20 cellular contexts compared by ENCODE assay signal in the genomic region with DNA sequence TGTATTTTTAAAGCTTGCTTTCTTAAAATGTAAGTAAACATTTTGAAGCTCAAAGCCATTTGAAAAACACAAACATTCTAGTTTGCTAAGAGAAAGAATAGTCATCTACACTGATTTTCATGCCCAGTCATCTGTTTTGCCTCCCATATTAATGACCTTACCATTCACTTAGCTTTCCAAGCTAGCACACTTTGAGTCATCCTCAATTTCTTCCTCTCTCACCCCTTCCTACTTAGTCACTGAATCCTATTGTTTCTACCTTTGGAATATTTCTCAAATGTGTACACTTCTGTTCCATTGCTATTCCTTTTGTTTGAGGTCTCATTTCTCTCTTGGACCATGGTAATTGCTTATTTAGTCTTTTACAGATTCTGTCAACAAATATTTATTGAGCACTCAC. TPM values are rescaled to one million over a fixed set of nuclear protein-coding genes. Genes with fewer than 3 reads are reported as not detected.
"Had no signal": no experiment of that assay in that cellular context is flagged by ENCODE, and none has a peak within 500 bp of the region (broad histone marks: within the 10 kb centered on the region; RNA-seq: fewer than 3 reads in every experiment).

No MANE protein-coding gene starts in this region.

- H3K79me2 ChIP-seq: hepatocyte had no signal

- DNase-seq: activated CD4-positive, alpha-beta T cell treated with anti-CD3 and anti-CD28 coated beads for 1 hour; activated CD8-positive, alpha-beta memory T cell treated with anti-CD3 and anti-CD28 coated beads for 24 hours; activated CD8-positive, alpha-beta memory T cell treated with anti-CD3 and anti-CD28 coated beads, Interleukin-2, amount 50 U/mL, for 48 hours; activated effector memory CD4-positive, alpha-beta T cell treated with Interleukin-2 at 50 U/mL for 16 hours; activated naive CD4-positive, alpha-beta T cell treated with anti-CD3 and anti-CD28 coated beads, Interleukin-2, amount 10 ng/mL, durations not matched to agents 7 days and 5 days; activated naive CD8-positive, alpha-beta T cell treated with anti-CD3 and anti-CD28 coated beads, Interleukin-2, amount 50 U/mL, for 24 hours; activated T-cell treated with anti-CD3 and anti-CD28 coated beads, Interleukin-2, amount 50 U/mL, for 48 hours; anterior cingulate cortex; lower lobe of right lung; natural killer cell; ovary; right lobe of liver; stimulated activated naive B cell treated with anti-CD40 and anti-IgM and Interleukin-4, amounts not matched to agents 10 μg/mL and 1 μg/mL and 100 μg/mL, for 72 hours; upper lobe of left lung; WERI-Rb-1 had no signal

- H2AFZ ChIP-seq: hepatocyte had no signal

- H3K36me3 ChIP-seq: esophagus muscularis mucosa, lower lobe of right lung, ovary, right lobe of liver, thoracic aorta, upper lobe of left lung, WERI-Rb-1 had no signal

- H3K4me3 ChIP-seq: coronary artery, esophagus muscularis mucosa, hepatocyte, lower lobe of right lung, ovary, right lobe of liver, thoracic aorta, upper lobe of left lung had no signal

- ATAC-seq: activated naive CD8-positive, alpha-beta T cell treated with anti-CD3 and anti-CD28 coated beads, Interleukin-2, amount 50 U/mL, for 24 hours; lower lobe of right lung; natural killer cell; stimulated activated naive B cell treated with anti-CD40 and anti-IgM and Interleukin-4, amounts not matched to agents 10 μg/mL and 1 μg/mL and 100 μg/mL, for 72 hours had no signal

- H3K9me3 ChIP-seq: esophagus muscularis mucosa, lower lobe of right lung, ovary, right lobe of liver, thoracic aorta, upper lobe of left lung had no signal

- H3K4me1 ChIP-seq: esophagus muscularis mucosa, lower lobe of right lung, right lobe of liver, upper lobe of left lung had no signal

- H3K4me2 ChIP-seq: hepatocyte had no signal

- H3K27me3 ChIP-seq: ovary, right lobe of liver had no signal

- H3K27ac ChIP-seq: coronary artery, esophagus muscularis mucosa, hepatocyte, lower lobe of right lung, ovary, right lobe of liver, thoracic aorta, upper lobe of left lung, WERI-Rb-1 had no signal

RNA-seq across cellular contexts. Expression of gene HS6ST3, which starts 7.3 kb away (rescaled TPM):
- total RNA-seq: fibroblast of villous mesenchyme, natural killer cell, right lobe of liver had no signal
